Comparison of ENCODE assay signal across 9 cellular contexts in the genomic region with DNA sequence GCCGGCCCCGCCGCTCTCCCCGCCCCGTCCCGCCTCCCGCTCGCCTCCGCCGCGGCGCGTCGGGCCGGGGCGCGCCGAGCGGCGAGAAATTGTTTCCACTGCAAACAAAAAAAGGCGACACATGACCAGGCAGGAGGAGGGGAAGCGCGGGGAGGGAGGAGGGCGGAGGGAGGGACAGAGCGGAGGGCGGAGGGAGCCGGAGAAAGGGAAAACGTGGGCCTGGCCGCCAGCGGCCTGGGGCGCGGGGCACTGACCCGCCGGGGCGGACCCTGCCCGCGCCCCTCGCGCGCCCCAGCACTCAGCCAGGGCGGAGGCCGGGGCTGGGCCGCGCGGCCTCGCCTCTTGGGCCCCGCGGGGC. TPM values are rescaled to one million over a fixed set of nuclear protein-coding genes. Genes with fewer than 3 reads are reported as not detected.
DNase-seq lines count a peak whose midpoint lies in the region; ATAC-seq, FAIRE-seq and TF ChIP-seq lines count a peak whose summit lies in the region.
"Had no signal": no experiment of that assay in that cellular context is flagged by ENCODE, and none has a peak within 500 bp of the region (broad histone marks: within the 10 kb centered on the region; RNA-seq: fewer than 3 reads in every experiment).

A gene with protein sequence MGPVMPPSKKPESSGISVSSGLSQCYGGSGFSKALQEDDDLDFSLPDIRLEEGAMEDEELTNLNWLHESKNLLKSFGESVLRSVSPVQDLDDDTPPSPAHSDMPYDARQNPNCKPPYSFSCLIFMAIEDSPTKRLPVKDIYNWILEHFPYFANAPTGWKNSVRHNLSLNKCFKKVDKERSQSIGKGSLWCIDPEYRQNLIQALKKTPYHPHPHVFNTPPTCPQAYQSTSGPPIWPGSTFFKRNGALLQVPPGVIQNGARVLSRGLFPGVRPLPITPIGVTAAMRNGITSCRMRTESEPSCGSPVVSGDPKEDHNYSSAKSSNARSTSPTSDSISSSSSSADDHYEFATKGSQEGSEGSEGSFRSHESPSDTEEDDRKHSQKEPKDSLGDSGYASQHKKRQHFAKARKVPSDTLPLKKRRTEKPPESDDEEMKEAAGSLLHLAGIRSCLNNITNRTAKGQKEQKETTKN (minus strand): TSS at position 123 of the 358 bp plus-strand sequence. CDS start 4,757 bp downstream, outside the sequence.

- no peaks in the 10 kb centered on the region for H3K27me3 ChIP-seq in left lung

- peak within 1 kb of the TSS; percentile 85 to 87 for H3K4me3 ChIP-seq in left lung
- H3K4me3 ChIP-seq: PC-9 had no signal

- H3K4me1 ChIP-seq in left lung, result peaks cover 6 to 37% of the 10 kb centered on the region in 2 donors

- ATAC-seq in HG03442 (IDR thresholded peaks at IDR 0.05; ENCODE audit: unreplicated experiment), result peak; percentile 44
- peak; percentile 74 for ATAC-seq in left lung

- peak; percentile 95 for DNase-seq in Ammon's horn (ENCODE audit: low spot score)
- DNase-seq in GM19239 (ENCODE audit: insufficient read length, low spot score), result peak; percentile 93
- DNase-seq in NCI-H526 treated with DMSO at 0.1 percent for 48 hours (lab: John Stamatoyannopoulos, UW), result peak; percentile 88
- peak; percentile 87 for DNase-seq in activated CD4-positive, alpha-beta T cell treated with anti-CD3 and anti-CD28 coated beads, Interleukin-2, amount 50 U/mL, for 1 hour
- DNase-seq in dedifferentiated amniotic fluid mesenchymal stem cell (ENCODE audit: extremely low spot score), result peak; percentile 85
- DNase-seq in left lung, result peak; percentile 95 to 96
- peak; percentile 86 for DNase-seq in stimulated activated CD4-positive, alpha-beta T cell treated with anti-CD3 and anti-CD28 coated beads, Interleukin-2, amount 100 ng/mL, for 4 hours (ENCODE audit: low read depth)

- peaks cover 0 to under 1% of the 10 kb centered on the region in 2 donors for H3K36me3 ChIP-seq in left lung

- H3K27ac ChIP-seq in left lung, result peak within 1 kb of the TSS; percentile 95 to 96
- H3K27ac ChIP-seq: PC-9 had no signal

- peak; percentile 91 for FAIRE-seq in GM19239 (lab: Jason Lieb, UNC)

- H3K9me3 ChIP-seq in left lung, result no peaks in the 10 kb centered on the region

- no peak for TF ChIP-seq CTCF in left lung (IDR thresholded peaks at IDR 0.05)

- intact Hi-C loops in left lung (cut with DNase I), result loop anchor here in 1 of 2 donors (10.0 kb wide), 1 partner anchor 112 kb away; no protein-coding TSS in a partner anchor

RNA-seq across cellular contexts. Expression of the gene that starts here (rescaled TPM):
- 10 to 100 TPM; 71.1 to 80.7 TPM for total RNA-seq in left lung

Comparison
In these comparisons a context has a peak if more than half of its experiments do, and no peak if none do; other contexts are left out.
1. Peak in every context shown above with its lines: DNase-seq, ATAC-seq, H3K4me3 ChIP-seq and H3K27ac ChIP-seq.